In genomic region chr20:32680544-32681174, GRCh38 we compare ENCODE assay signal across 1 cellular context.
TF ChIP-seq lines count a peak whose summit lies in the region.

No MANE protein-coding gene starts in this region.

TF ChIP-seq in GM23338, 12 proteins besides CTCF, POLR2A, EP300 and RAD21 (continued from another document):
- TF ChIP-seq REST (IDR thresholded peaks at IDR 0.05; ENCODE audit: unreplicated experiment) (no peak), CREB1 (CRISPR knock-in tag; IDR thresholded peaks at IDR 0.05; ENCODE audit: low read depth) (no peak), STAT1 (IDR thresholded peaks at IDR 0.05; ENCODE audit: unreplicated experiment) (no peak), EZH2phosphoT487 (IDR thresholded peaks at IDR 0.05; ENCODE audit: unreplicated experiment) (no peak), ETS1 (IDR thresholded peaks at IDR 0.05) (no peak), ZNF331 (CRISPR knock-in tag; IDR thresholded peaks at IDR 0.05; ENCODE audit: low read depth) (no peak)
